In genomic region chr15:31402511-31403056, GRCh38 we compare ENCODE assay signal across 11 cellular contexts.
A peak's percentile ranks its signal among the peaks of the same experiment; 100 is the strongest.
DNase-seq lines count a peak whose midpoint lies in the region; ATAC-seq and TF ChIP-seq lines count a peak whose summit lies in the region.
"Had no signal": no experiment of that assay in that cellular context is flagged by ENCODE, and none has a peak within 500 bp of the region (broad histone marks: within the 10 kb centered on the region; RNA-seq: fewer than 3 reads in every experiment).

No MANE protein-coding gene starts in this region.

- H3K4me3 Mint-ChIP-seq in activated naive CD4-positive, alpha-beta T cell treated with anti-CD3 and anti-CD28 coated beads, Interleukin-2, amount 10 ng/mL, durations not matched to agents 7 days and 5 days, result no peak overlapping the region
- H3K4me3 Mint-ChIP-seq: CD4-positive, alpha-beta memory T cell; stimulated activated naive CD8-positive, alpha-beta T cell treated with anti-CD3 and anti-CD28 coated beads, Interleukin-15, Interleukin-2, amounts not matched to agents 100 ng/mL and 50 ng/mL, for 24 hours had no signal

- intact Hi-C loops in sciatic nerve (cut with DNase I), result no loop called here

- H3K4me1 Mint-ChIP-seq in activated naive CD4-positive, alpha-beta T cell treated with anti-CD3 and anti-CD28 coated beads, Interleukin-2, amount 10 ng/mL, durations not matched to agents 7 days and 5 days, result peaks cover 58% of the 10 kb centered on the region

- peaks cover 18% of the 10 kb centered on the region for H3K27me3 Mint-ChIP-seq in activated naive CD4-positive, alpha-beta T cell treated with anti-CD3 and anti-CD28 coated beads, Interleukin-2, amount 10 ng/mL, durations not matched to agents 7 days and 5 days
- H3K27me3 Mint-ChIP-seq: stimulated activated naive CD8-positive, alpha-beta T cell treated with anti-CD3 and anti-CD28 coated beads, Interleukin-15, Interleukin-2, amounts not matched to agents 100 ng/mL and 50 ng/mL, for 24 hours had no signal

- peaks cover 11% of the 10 kb centered on the region for H3K9me3 Mint-ChIP-seq in activated naive CD4-positive, alpha-beta T cell treated with anti-CD3 and anti-CD28 coated beads, Interleukin-2, amount 10 ng/mL, durations not matched to agents 7 days and 5 days
- H3K9me3 Mint-ChIP-seq: CD4-positive, alpha-beta memory T cell had no signal

- peaks cover 8% of the 10 kb centered on the region for H3K36me3 Mint-ChIP-seq in activated naive CD4-positive, alpha-beta T cell treated with anti-CD3 and anti-CD28 coated beads, Interleukin-2, amount 10 ng/mL, durations not matched to agents 7 days and 5 days
- H3K36me3 Mint-ChIP-seq: CD4-positive, alpha-beta memory T cell had no signal

- H3K27ac ChIP-seq in RWPE1, result peak overlapping the region; percentile 13

- CTCF ChIA-PET in RWPE1 (lab: Yijun Ruan, JAX), result no interaction called here
- CTCF ChIA-PET in activated naive CD4-positive, alpha-beta T cell treated with anti-CD3 and anti-CD28 coated beads, Interleukin-2, amount 10 ng/mL, durations not matched to agents 7 days and 5 days (lab: Charles Lee), result no interaction called here

- TF ChIP-seq CTCF in RWPE1 (conservative IDR thresholded peaks at IDR 0.05; ENCODE audit: low read depth) (no peak), fibroblast of pulmonary artery (IDR thresholded peaks at IDR 0.05; ENCODE audit: low read length, missing control alignments) (no peak)

- H3K4me3 ChIP-seq in fibroblast of pulmonary artery (replicated peaks; ENCODE audit: low read depth, low read length), result no peak overlapping the region

- ATAC-seq in sciatic nerve (peak; percentile 83), HG02642 (IDR thresholded peaks at IDR 0.05; ENCODE audit: poor library complexity, unreplicated experiment) (no peak)

- POLR2A ChIA-PET in RWPE1 (lab: Yijun Ruan, JAX; ENCODE audit: low non-redundant PET), result no interaction called here

- no peak overlapping the region for H3K27ac Mint-ChIP-seq in activated naive CD4-positive, alpha-beta T cell treated with anti-CD3 and anti-CD28 coated beads, Interleukin-2, amount 10 ng/mL, durations not matched to agents 7 days and 5 days

- peak; percentile 65 for DNase-seq in D341Med (ENCODE audit: low spot score)
- no peak for DNase-seq in RWPE1 (ENCODE audit: low spot score)
- DNase-seq in fibroblast of pulmonary artery (ENCODE audit: low read depth), result peak; percentile 94
- DNase-seq in sciatic nerve (ENCODE audit: low spot score), result peak; percentile 72
- DNase-seq in occipital lobe (lab: John Stamatoyannopoulos, UW), result no peak
- no peak for DNase-seq in activated naive CD4-positive, alpha-beta T cell treated with anti-CD3 and anti-CD28 coated beads, Interleukin-2, amount 10 ng/mL, durations not matched to agents 7 days and 5 days
- no peak for DNase-seq in NCI-H446 (lab: John Stamatoyannopoulos, UW)
- DNase-seq: activated gamma-delta T cell; CD4-positive, alpha-beta memory T cell had no signal

Comparison
In these comparisons a context has a peak if more than half of its experiments do, and no peak if none do; other contexts are left out.
1. DNase-seq: peak in D341Med (single experiment), fibroblast of pulmonary artery (single experiment) and sciatic nerve (single experiment); none in RWPE1 (single experiment), occipital lobe (single experiment), activated naive CD4-positive, alpha-beta T cell treated with anti-CD3 and anti-CD28 coated beads, Interleukin-2, amount 10 ng/mL, durations not matched to agents 7 days and 5 days (single experiment) and NCI-H446 (0 of 2).